Comparison of ENCODE assay signal across 10 cellular contexts in genomic region chr9:114223564-114224246, GRCh38.
DNase-seq lines count a peak whose midpoint lies in the region; ATAC-seq, FAIRE-seq and TF ChIP-seq lines count a peak whose summit lies in the region.
"Had no signal": no experiment of that assay in that cellular context is flagged by ENCODE, and none has a peak within 500 bp of the region (broad histone marks: within the 10 kb centered on the region; RNA-seq: fewer than 3 reads in every experiment).

No MANE protein-coding gene starts in this region.

- peak; percentile 20 for FAIRE-seq in astrocyte (lab: Jason Lieb, UNC)
- FAIRE-seq: endometrium had no signal

- DNase-seq in AG08396 (ENCODE audit: low spot score), result peak; percentile 63
- DNase-seq in astrocyte (ENCODE audit: low read depth), result peak; percentile 78
- DNase-seq in islet precursor cell, result peak; percentile 74
- no peak for DNase-seq in effector CD8-positive, alpha-beta T cell (lab: John Stamatoyannopoulos, UW)
- no peak for DNase-seq in NCI-H446 treated with DMSO at 0.1 percent for 48 hours (lab: John Stamatoyannopoulos, UW)
- no peak for DNase-seq in SKM-1 (lab: John Stamatoyannopoulos, UW; ENCODE audit: unreplicated experiment)

- H3K36me3 Mint-ChIP-seq in astrocyte (ENCODE audit: low read depth, unreplicated experiment), result peaks cover 10% of the 10 kb centered on the region

- H3K9me3 ChIP-seq in HUES64 (ENCODE audit: insufficient read depth, low read depth, low read length) (no peaks in the 10 kb centered on the region), astrocyte (ENCODE audit: insufficient read depth, low read depth, low read length) (no peaks in the 10 kb centered on the region)
- H3K9me3 ChIP-seq: suprapubic skin had no signal

- H3K4me2 ChIP-seq in astrocyte (ENCODE audit: low read length), result peak overlapping the region; percentile 81

- ATAC-seq in HG03469 (IDR thresholded peaks at IDR 0.05; ENCODE audit: unreplicated experiment), result no peak

- H3K79me2 ChIP-seq in astrocyte (ENCODE audit: insufficient read depth, low read length), result no peaks in the 10 kb centered on the region

- peaks cover 33% of the 10 kb centered on the region for H3K4me1 Mint-ChIP-seq in astrocyte (ENCODE audit: low read depth, unreplicated experiment)

- H3K27ac Mint-ChIP-seq in astrocyte (ENCODE audit: unreplicated experiment), result peak overlapping the region; percentile 41

- no peak for TF ChIP-seq CTCF in astrocyte (IDR thresholded peaks at IDR 0.05; ENCODE audit: insufficient read depth, low read depth, low read length)

- peaks cover 25% of the 10 kb centered on the region for H3K4me1 ChIP-seq in HUES64 (ENCODE audit: insufficient read depth, low read length)
- peaks cover 55% of the 10 kb centered on the region for H3K4me1 ChIP-seq in astrocyte (ENCODE audit: insufficient read depth, low read length)

- H3K27ac ChIP-seq in HUES64 (ENCODE audit: low read depth, low read length) (peak overlapping the region; percentile 47; the same call in 1 of the 2 replicates), astrocyte (ENCODE audit: low read depth, low read length) (peak overlapping the region; percentile 70)
- H3K27ac ChIP-seq: suprapubic skin had no signal

- no peaks in the 10 kb centered on the region for H3K9me3 Mint-ChIP-seq in astrocyte (ENCODE audit: unreplicated experiment)

- H3K36me3 ChIP-seq in HUES64 (ENCODE audit: insufficient read depth, low read length), result 0 out of 2 replicates have a peak, but pooled peaks cover 3% of the 10 kb centered on the region
- no peaks in the 10 kb centered on the region for H3K36me3 ChIP-seq in astrocyte (ENCODE audit: insufficient read depth, low read length)

- WGBS in HUES64, result 65% methylated on average over 4 of the region's 4 CpGs

- no peaks in the 10 kb centered on the region for H3K27me3 ChIP-seq in HUES64 (ENCODE audit: insufficient read depth, low read length)
- no peaks in the 10 kb centered on the region for H3K27me3 ChIP-seq in astrocyte (ENCODE audit: insufficient read depth, low read length)
- H3K27me3 ChIP-seq: suprapubic skin had no signal

- H3K4me3 ChIP-seq in HUES64 (ENCODE audit: low read length) (no peak overlapping the region), astrocyte (ENCODE audit: insufficient read depth, low read depth, low read length) (no peak overlapping the region)
- H3K4me3 ChIP-seq: suprapubic skin had no signal

- H3K9ac ChIP-seq in HUES64 (ENCODE audit: low read depth, low read length), result no peak overlapping the region
- H3K9ac ChIP-seq in astrocyte (ENCODE audit: low read length), result peak overlapping the region; percentile 30

- no peaks in the 10 kb centered on the region for H4K20me1 ChIP-seq in astrocyte (ENCODE audit: insufficient read depth, low read length)

- H2AFZ ChIP-seq in astrocyte (ENCODE audit: low read depth, low read length), result no peak overlapping the region

- H3K27me3 Mint-ChIP-seq in astrocyte (ENCODE audit: low read depth, unreplicated experiment), result no peaks in the 10 kb centered on the region

- no peak overlapping the region for H3K4me3 Mint-ChIP-seq in astrocyte (ENCODE audit: unreplicated experiment)

Comparison
In these comparisons a context has a peak if more than half of its experiments do, and no peak if none do; other contexts are left out.
1. DNase-seq: peak in AG08396 (single experiment), astrocyte (single experiment) and islet precursor cell (single experiment); none in effector CD8-positive, alpha-beta T cell (single experiment), NCI-H446 treated with DMSO at 0.1 percent for 48 hours (single experiment) and SKM-1 (single experiment).